In the genomic region with DNA sequence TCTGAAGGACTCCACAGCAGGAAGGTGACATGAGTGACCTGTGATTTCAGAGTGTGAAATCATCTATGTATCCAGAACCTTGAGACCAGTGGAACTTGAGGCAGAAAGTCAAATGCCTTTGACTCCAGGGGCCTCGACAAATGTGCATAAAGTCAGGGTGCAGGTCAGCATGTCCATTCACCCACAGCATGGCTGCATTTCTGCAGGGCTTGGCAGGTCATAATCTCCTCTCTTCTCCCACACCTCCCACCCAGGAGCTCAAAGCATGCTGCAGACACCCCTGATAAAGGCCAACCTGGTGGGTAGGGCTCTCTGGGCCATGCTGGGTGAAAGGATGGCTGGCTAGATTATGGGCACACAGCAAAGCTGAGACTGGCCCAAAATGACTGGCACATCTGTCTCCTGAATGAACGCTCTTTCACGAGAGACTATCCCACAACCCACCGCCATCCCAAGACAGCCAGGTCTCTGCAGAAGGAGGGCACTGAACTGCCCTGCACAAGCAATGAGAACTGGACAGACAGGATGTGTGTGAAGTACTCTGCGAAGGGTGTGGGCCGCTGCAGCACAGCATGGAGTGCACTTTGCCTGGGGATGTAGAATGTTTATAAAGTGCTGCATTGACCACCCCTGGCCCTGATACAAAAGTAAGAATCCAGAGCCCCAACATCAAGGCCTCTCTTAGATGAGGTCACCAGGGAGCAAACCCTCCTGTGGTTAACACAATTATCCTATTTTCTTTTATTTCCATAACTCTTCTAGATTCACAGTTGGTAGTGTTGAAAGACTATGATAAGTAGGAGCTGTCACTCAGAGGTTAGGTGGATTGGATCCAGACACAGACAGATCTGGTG, we compare ENCODE assay signal across 22 cellular contexts.
"Had no signal": no experiment of that assay in that cellular context is flagged by ENCODE, and none has a peak within 500 bp of the region (broad histone marks: within the 10 kb centered on the region; RNA-seq: fewer than 3 reads in every experiment).

No MANE protein-coding gene starts in this region.

- DNase-seq: activated CD4-positive, alpha-beta memory T cell treated with anti-CD3 and anti-CD28 coated beads for 36 hours; activated CD4-positive, alpha-beta T cell treated with anti-CD3 and anti-CD28 coated beads, Interleukin-2, amount 10 ng/mL, durations not matched to agents 7 days and 5 days; activated CD4-positive, CD25-positive, alpha-beta regulatory T cell; activated CD8-positive, alpha-beta memory T cell treated with anti-CD3 and anti-CD28 coated beads for 24 hours; activated effector memory CD4-positive, alpha-beta T cell treated with anti-CD3 and anti-CD28 coated beads, Interleukin-2, amount 50 U/mL, for 16 hours; activated naive CD4-positive, alpha-beta T cell treated with anti-CD3 and anti-CD28 coated beads for 36 hours; activated T-cell treated with anti-CD3 and anti-CD28 coated beads, Interleukin-2, amount 50 U/mL, for 4 hours; amygdala; brain microvascular endothelial cell; caudate nucleus; NCI-H1092 treated with DMSO at 0.1 percent for 48 hours; NCI-H1417 treated with DMSO at 0.1 percent for 48 hours; NCI-H1694 treated with DMSO at 0.1 percent for 48 hours; NCI-H2029 treated with DMSO at 0.1 percent for 48 hours; NCI-H524; NK-92 treated with Interleukin-12 subunit alpha and Interleukin-12 subunit beta, amount 100 ng/mL, for 24 hours; OCI-M1; RPMI8226; T-cell had no signal

- H3K27me3 ChIP-seq: brain microvascular endothelial cell had no signal

- H3K27ac ChIP-seq: KMS-11, SK-N-MC, VCaP had no signal

- H3K36me3 ChIP-seq: brain microvascular endothelial cell had no signal

- H3K9ac ChIP-seq: KMS-11 had no signal

- H3K4me3 ChIP-seq: SK-N-MC had no signal

- H3K4me2 ChIP-seq: KMS-11 had no signal
